20 cellular contexts compared by ENCODE assay signal in the genomic region with DNA sequence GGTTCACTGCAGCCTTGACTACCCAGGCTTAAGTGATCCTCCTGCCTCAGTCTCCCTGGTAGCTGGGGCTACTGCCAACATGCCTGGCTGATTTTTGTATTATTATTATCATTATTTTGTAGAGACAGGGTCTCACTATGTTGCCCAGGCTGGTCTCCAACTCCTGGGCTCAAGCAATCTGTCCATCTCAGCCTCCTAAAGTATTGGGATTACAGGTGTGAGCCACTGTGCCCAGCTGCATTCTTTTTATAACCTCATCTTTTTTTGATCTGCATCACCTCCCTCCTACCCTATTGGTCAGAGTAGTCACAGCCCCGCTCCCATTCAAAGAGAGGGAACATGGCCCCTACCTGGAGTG. TPM values are rescaled to one million over a fixed set of nuclear protein-coding genes. Genes with fewer than 3 reads are reported as not detected.
DNase-seq lines count a peak whose midpoint lies in the region; ATAC-seq and TF ChIP-seq lines count a peak whose summit lies in the region.
"Had no signal": no experiment of that assay in that cellular context is flagged by ENCODE, and none has a peak within 500 bp of the region (broad histone marks: within the 10 kb centered on the region; RNA-seq: fewer than 3 reads in every experiment).

No MANE protein-coding gene starts in this region.

- no peak for ATAC-seq in activated naive CD8-positive, alpha-beta T cell treated with anti-CD3 and anti-CD28 coated beads, Interleukin-2, amount 10 ng/mL, durations not matched to agents 7 days and 5 days (ENCODE audit: low read depth)
- no peak for ATAC-seq in HG03108 (IDR thresholded peaks at IDR 0.05; ENCODE audit: unreplicated experiment)

- H3K4me3 ChIP-seq in HEK293 (ENCODE audit: low read depth, low read length) = no peak overlapping the region
- H3K4me3 ChIP-seq: MG63, stomach, uterus had no signal

- H3K36me3 ChIP-seq in HEK293 (ENCODE audit: control insufficient read depth in 2 of 2, insufficient read depth in 1 of 2, low read length in 2 of 2) = no peaks in the 10 kb centered on the region
- H3K36me3 ChIP-seq: MG63, neutrophil, stomach, uterus had no signal

- no peak for DNase-seq in activated CD4-positive, alpha-beta memory T cell treated with anti-CD3 and anti-CD28 coated beads for 36 hours
- no peak for DNase-seq in activated CD4-positive, alpha-beta memory T cell treated with anti-CD3 and anti-CD28 coated beads, Interleukin-2, amount 10 ng/mL, durations not matched to agents 7 days and 5 days
- DNase-seq in activated naive CD8-positive, alpha-beta T cell treated with anti-CD3 and anti-CD28 coated beads, Interleukin-2, amount 10 ng/mL, durations not matched to agents 7 days and 5 days = no peak
- DNase-seq in nephron progenitor cell (no peak), activated gamma-delta T cell (lab: John Stamatoyannopoulos, UW) (no peak), anterior cingulate cortex (lab: John Stamatoyannopoulos, UW) (no peak)
- DNase-seq: ACHN; activated CD4-positive, CD25-positive, alpha-beta regulatory T cell; CD8-positive, alpha-beta memory T cell; hypothalamus; MG63; NCI-H187; NCI-H345; Right ventricle myocardium superior; stomach; uterus had no signal

- peak overlapping the region; percentile 93 for H3K27ac Mint-ChIP-seq in activated CD4-positive, alpha-beta memory T cell treated with anti-CD3 and anti-CD28 coated beads for 36 hours
- H3K27ac Mint-ChIP-seq in activated CD4-positive, alpha-beta memory T cell treated with anti-CD3 and anti-CD28 coated beads, Interleukin-2, amount 10 ng/mL, durations not matched to agents 7 days and 5 days = no peak overlapping the region
- H3K27ac Mint-ChIP-seq in activated naive CD8-positive, alpha-beta T cell treated with anti-CD3 and anti-CD28 coated beads, Interleukin-2, amount 10 ng/mL, durations not matched to agents 7 days and 5 days = peak overlapping the region; percentile 93
- H3K27ac Mint-ChIP-seq in nephron progenitor cell = peak overlapping the region; percentile 23
- H3K27ac Mint-ChIP-seq: memory B cell had no signal

- POLR2A ChIA-PET in activated CD4-positive, alpha-beta memory T cell treated with anti-CD3 and anti-CD28 coated beads for 36 hours (lab: Charles Lee) = interaction anchor here (0.9 to 4.2 kb wide), 4 partner anchors 14 to 52 kb away, joined by 4 to 47 read pairs (median 6); a partner anchor contains a TSS
- POLR2A ChIA-PET in activated CD4-positive, alpha-beta memory T cell treated with anti-CD3 and anti-CD28 coated beads, Interleukin-2, amount 10 ng/mL, durations not matched to agents 7 days and 5 days (lab: Charles Lee) = interaction anchor here (2.2 to 2.3 kb wide), 2 partner anchors 21 to 31 kb away, joined by 9 to 13 read pairs; no protein-coding TSS in a partner anchor
- POLR2A ChIA-PET in HEK293 (lab: Yijun Ruan, JAX) = interaction anchor here (6.1 to 7.9 kb wide), 2 partner anchors 14 to 24 kb away, joined by 49 to 64 read pairs; a partner anchor contains a TSS
- POLR2A ChIA-PET in activated naive CD8-positive, alpha-beta T cell treated with anti-CD3 and anti-CD28 coated beads, Interleukin-2, amount 10 ng/mL, durations not matched to agents 7 days and 5 days (lab: Charles Lee) = interaction anchor here (0.7 to 6.1 kb wide), 9 partner anchors 9 to 67 kb away, joined by 3 to 60 read pairs (median 8); a partner anchor contains a TSS

- intact Hi-C loops in activated CD4-positive, alpha-beta memory T cell treated with anti-CD3 and anti-CD28 coated beads for 36 hours (cut with micrococcal nuclease) = no loop called here

- H3K4me1 ChIP-seq in HEK293 (ENCODE audit: control insufficient read depth, insufficient read depth, low read length) = peaks cover 30% of the 10 kb centered on the region

- H3K27me3 Mint-ChIP-seq in activated CD4-positive, alpha-beta memory T cell treated with anti-CD3 and anti-CD28 coated beads for 36 hours = no peaks in the 10 kb centered on the region
- H3K27me3 Mint-ChIP-seq in activated CD4-positive, alpha-beta memory T cell treated with anti-CD3 and anti-CD28 coated beads, Interleukin-2, amount 10 ng/mL, durations not matched to agents 7 days and 5 days = peaks cover 11% of the 10 kb centered on the region
- H3K27me3 Mint-ChIP-seq in activated naive CD8-positive, alpha-beta T cell treated with anti-CD3 and anti-CD28 coated beads, Interleukin-2, amount 10 ng/mL, durations not matched to agents 7 days and 5 days = no peaks in the 10 kb centered on the region
- peaks cover 6% of the 10 kb centered on the region for H3K27me3 Mint-ChIP-seq in nephron progenitor cell (ENCODE audit: low read depth, poor library complexity)

- no peaks in the 10 kb centered on the region for H3K9me3 ChIP-seq in HEK293 (ENCODE audit: control insufficient read depth, insufficient read depth, low read depth, low read length)
- H3K9me3 ChIP-seq: MG63, neutrophil, stomach, uterus had no signal

- H3K9me3 Mint-ChIP-seq in activated CD4-positive, alpha-beta memory T cell treated with anti-CD3 and anti-CD28 coated beads for 36 hours = peaks cover 3% of the 10 kb centered on the region
- peaks cover 4% of the 10 kb centered on the region for H3K9me3 Mint-ChIP-seq in activated CD4-positive, alpha-beta memory T cell treated with anti-CD3 and anti-CD28 coated beads, Interleukin-2, amount 10 ng/mL, durations not matched to agents 7 days and 5 days
- no peaks in the 10 kb centered on the region for H3K9me3 Mint-ChIP-seq in activated naive CD8-positive, alpha-beta T cell treated with anti-CD3 and anti-CD28 coated beads, Interleukin-2, amount 10 ng/mL, durations not matched to agents 7 days and 5 days
- peaks cover 6% of the 10 kb centered on the region for H3K9me3 Mint-ChIP-seq in nephron progenitor cell
- H3K9me3 Mint-ChIP-seq: memory B cell had no signal

- peaks cover 1% of the 10 kb centered on the region for H3K36me3 Mint-ChIP-seq in activated CD4-positive, alpha-beta memory T cell treated with anti-CD3 and anti-CD28 coated beads for 36 hours
- H3K36me3 Mint-ChIP-seq in activated CD4-positive, alpha-beta memory T cell treated with anti-CD3 and anti-CD28 coated beads, Interleukin-2, amount 10 ng/mL, durations not matched to agents 7 days and 5 days (ENCODE audit: low read depth) = no peaks in the 10 kb centered on the region
- peaks cover 17% of the 10 kb centered on the region for H3K36me3 Mint-ChIP-seq in activated naive CD8-positive, alpha-beta T cell treated with anti-CD3 and anti-CD28 coated beads, Interleukin-2, amount 10 ng/mL, durations not matched to agents 7 days and 5 days
- H3K36me3 Mint-ChIP-seq in nephron progenitor cell (ENCODE audit: low read depth) = no peaks in the 10 kb centered on the region
- H3K36me3 Mint-ChIP-seq: memory B cell had no signal

- H3K4me3 Mint-ChIP-seq in activated CD4-positive, alpha-beta memory T cell treated with anti-CD3 and anti-CD28 coated beads for 36 hours = peak overlapping the region; percentile 31
- no peak overlapping the region for H3K4me3 Mint-ChIP-seq in activated CD4-positive, alpha-beta memory T cell treated with anti-CD3 and anti-CD28 coated beads, Interleukin-2, amount 10 ng/mL, durations not matched to agents 7 days and 5 days
- H3K4me3 Mint-ChIP-seq in activated naive CD8-positive, alpha-beta T cell treated with anti-CD3 and anti-CD28 coated beads, Interleukin-2, amount 10 ng/mL, durations not matched to agents 7 days and 5 days = peak overlapping the region; percentile 75
- H3K4me3 Mint-ChIP-seq in nephron progenitor cell = no peak overlapping the region
- H3K4me3 Mint-ChIP-seq: memory B cell had no signal

- H3K27ac ChIP-seq in HEK293 (ENCODE audit: extremely low read depth, low read depth, low read length) = no peak overlapping the region

- H3K4me1 Mint-ChIP-seq in activated CD4-positive, alpha-beta memory T cell treated with anti-CD3 and anti-CD28 coated beads for 36 hours (ENCODE audit: low read depth) = peaks cover 75% of the 10 kb centered on the region
- H3K4me1 Mint-ChIP-seq in activated CD4-positive, alpha-beta memory T cell treated with anti-CD3 and anti-CD28 coated beads, Interleukin-2, amount 10 ng/mL, durations not matched to agents 7 days and 5 days = peaks cover 61% of the 10 kb centered on the region
- H3K4me1 Mint-ChIP-seq in activated naive CD8-positive, alpha-beta T cell treated with anti-CD3 and anti-CD28 coated beads, Interleukin-2, amount 10 ng/mL, durations not matched to agents 7 days and 5 days = peaks cover 79% of the 10 kb centered on the region
- H3K4me1 Mint-ChIP-seq in nephron progenitor cell = peaks cover 70% of the 10 kb centered on the region

- TF ChIP-seq CTCF in HEK293 (tag by site-specific recombination; IDR thresholded peaks at IDR 0.05) (no peak), nephron progenitor cell (IDR thresholded peaks at IDR 0.05) (no peak)

- CTCF ChIA-PET in activated CD4-positive, alpha-beta memory T cell treated with anti-CD3 and anti-CD28 coated beads for 36 hours (lab: Charles Lee) = interaction anchor here (1.2 to 2.0 kb wide), 4 partner anchors 12 to 43 kb away, joined by 3 to 6 read pairs (median 4); no protein-coding TSS in a partner anchor
- CTCF ChIA-PET in activated CD4-positive, alpha-beta memory T cell treated with anti-CD3 and anti-CD28 coated beads, Interleukin-2, amount 10 ng/mL, durations not matched to agents 7 days and 5 days (lab: Charles Lee) = interaction anchor here (1.0 to 1.6 kb wide), 2 partner anchors 10 to 22 kb away, joined by 3 to 4 read pairs; no protein-coding TSS in a partner anchor
- CTCF ChIA-PET in HEK293 (lab: Yijun Ruan, JAX) = interaction anchor here (0.6 to 2.1 kb wide), 6 partner anchors 9 to 637 kb away, joined by 3 to 7 read pairs (median 4); a partner anchor contains a TSS

RNA-seq across cellular contexts. Expression of a gene that starts 23.6 kb away (rescaled TPM):
- 100 to 1,000 TPM; 167 to 171 TPM for total RNA-seq in activated CD4-positive, alpha-beta memory T cell treated with anti-CD3 and anti-CD28 coated beads for 36 hours
- 10 to 100 TPM; 11.2 to 13.1 TPM for total RNA-seq in activated CD4-positive, alpha-beta memory T cell treated with anti-CD3 and anti-CD28 coated beads, Interleukin-2, amount 10 ng/mL, durations not matched to agents 7 days and 5 days
- total RNA-seq in activated naive CD8-positive, alpha-beta T cell treated with anti-CD3 and anti-CD28 coated beads, Interleukin-2, amount 10 ng/mL, durations not matched to agents 7 days and 5 days = 10 to 100 TPM; 49.1 to 52.7 TPM

RNA-seq across cellular contexts. Expression of a gene that starts 25.4 kb away (rescaled TPM):
- 100 to 1,000 TPM; 226 to 231 TPM for total RNA-seq in activated CD4-positive, alpha-beta memory T cell treated with anti-CD3 and anti-CD28 coated beads for 36 hours
- 100 to 1,000 TPM; 125 to 131 TPM for total RNA-seq in activated CD4-positive, alpha-beta memory T cell treated with anti-CD3 and anti-CD28 coated beads, Interleukin-2, amount 10 ng/mL, durations not matched to agents 7 days and 5 days
- total RNA-seq in activated naive CD8-positive, alpha-beta T cell treated with anti-CD3 and anti-CD28 coated beads, Interleukin-2, amount 10 ng/mL, durations not matched to agents 7 days and 5 days = 100 to 1,000 TPM; 261 to 271 TPM

RNA-seq across cellular contexts. Expression of a gene that starts 47.8 kb away (rescaled TPM):
- total RNA-seq in activated CD4-positive, alpha-beta memory T cell treated with anti-CD3 and anti-CD28 coated beads for 36 hours = 1,000 to 10,000 TPM; 1,695 to 1,719 TPM
- 1,000 to 10,000 TPM; 1,162 to 1,172 TPM for total RNA-seq in activated CD4-positive, alpha-beta memory T cell treated with anti-CD3 and anti-CD28 coated beads, Interleukin-2, amount 10 ng/mL, durations not matched to agents 7 days and 5 days
- total RNA-seq in activated naive CD8-positive, alpha-beta T cell treated with anti-CD3 and anti-CD28 coated beads, Interleukin-2, amount 10 ng/mL, durations not matched to agents 7 days and 5 days = 1,000 to 10,000 TPM; 1,168 to 1,207 TPM

RNA-seq across cellular contexts. Expression of a gene that starts 50.8 kb away (rescaled TPM):
- total RNA-seq in activated CD4-positive, alpha-beta memory T cell treated with anti-CD3 and anti-CD28 coated beads for 36 hours = 10 to 100 TPM; 79.5 to 88.7 TPM
- 10 to 100 TPM; 49.7 to 54.6 TPM for total RNA-seq in activated CD4-positive, alpha-beta memory T cell treated with anti-CD3 and anti-CD28 coated beads, Interleukin-2, amount 10 ng/mL, durations not matched to agents 7 days and 5 days
- total RNA-seq in activated naive CD8-positive, alpha-beta T cell treated with anti-CD3 and anti-CD28 coated beads, Interleukin-2, amount 10 ng/mL, durations not matched to agents 7 days and 5 days = 10 to 100 TPM; 50.2 to 52.2 TPM

Comparison
In these comparisons a context has a peak if more than half of its experiments do, and no peak if none do; other contexts are left out.
1. H3K4me3 Mint-ChIP-seq: peak in activated CD4-positive, alpha-beta memory T cell treated with anti-CD3 and anti-CD28 coated beads for 36 hours (single experiment) and activated naive CD8-positive, alpha-beta T cell treated with anti-CD3 and anti-CD28 coated beads, Interleukin-2, amount 10 ng/mL, durations not matched to agents 7 days and 5 days (single experiment); none in activated CD4-positive, alpha-beta memory T cell treated with anti-CD3 and anti-CD28 coated beads, Interleukin-2, amount 10 ng/mL, durations not matched to agents 7 days and 5 days (single experiment) and nephron progenitor cell (single experiment).